15 cellular contexts compared by ENCODE assay signal in the genomic region with DNA sequence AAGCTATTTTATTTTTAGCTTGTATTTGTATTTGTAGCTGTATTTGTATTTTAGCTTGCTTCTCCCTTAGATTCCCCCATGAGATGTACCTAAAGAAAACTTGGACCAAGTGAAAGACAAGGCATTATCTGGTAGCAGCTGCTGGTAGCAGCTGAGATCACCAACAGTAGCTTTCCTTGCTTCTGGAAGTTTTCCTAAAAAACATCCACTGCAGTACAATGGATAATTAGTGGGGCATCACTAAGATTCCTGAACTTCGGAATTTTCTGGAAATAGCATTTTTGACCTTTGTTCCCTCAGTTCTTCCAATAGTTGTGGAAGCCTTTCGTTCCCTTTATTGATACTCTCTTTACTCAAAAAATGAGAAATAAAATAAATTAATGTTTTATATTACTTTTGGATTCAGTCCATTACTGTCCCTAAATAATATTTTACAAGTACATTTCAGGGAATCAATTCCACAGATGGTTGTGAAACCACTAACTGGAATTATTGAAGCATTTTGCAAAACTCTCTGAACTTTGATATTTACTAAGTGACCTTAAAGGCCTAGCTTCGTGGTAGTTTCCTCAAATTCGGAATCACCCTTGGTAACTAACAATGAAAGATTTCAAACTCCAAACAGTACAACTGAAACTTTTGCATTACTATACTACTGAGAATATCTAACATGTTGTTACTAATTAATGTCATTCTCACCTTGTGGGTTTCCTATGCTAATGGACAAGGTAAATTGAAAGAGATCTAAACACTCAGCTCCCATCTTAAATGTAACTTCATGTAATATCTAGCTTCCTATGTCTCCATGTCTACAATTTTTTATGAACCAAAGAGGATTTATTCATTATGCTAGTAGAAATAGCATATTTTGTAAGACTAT. TPM values are rescaled to one million over a fixed set of nuclear protein-coding genes. Genes with fewer than 3 reads are reported as not detected.
"Had no signal": no experiment of that assay in that cellular context is flagged by ENCODE, and none has a peak within 500 bp of the region (broad histone marks: within the 10 kb centered on the region; RNA-seq: fewer than 3 reads in every experiment).

No MANE protein-coding gene starts in this region.

RNA-seq across cellular contexts. Expression of gene CFHR1, which starts 30.3 kb away (rescaled TPM):
- total RNA-seq: activated CD4-positive, alpha-beta memory T cell treated with anti-CD3 and anti-CD28 coated beads, Interleukin-2, amount 10 ng/mL, durations not matched to agents 7 days and 5 days; activated CD4-positive, alpha-beta T cell treated with anti-CD3 and anti-CD28 coated beads for 36 hours; activated CD4-positive, alpha-beta T cell treated with anti-CD3 and anti-CD28 coated beads, Interleukin-2, amount 10 ng/mL, durations not matched to agents 7 days and 5 days; activated CD8-positive, alpha-beta memory T cell treated with anti-CD3 and anti-CD28 coated beads, Interleukin-2, amount 10 ng/mL, durations not matched to agents 7 days and 5 days; activated CD8-positive, alpha-beta T cell treated with anti-CD3 and anti-CD28 coated beads, Interleukin-2, amount 10 ng/mL, durations not matched to agents 7 days and 5 days; activated naive CD8-positive, alpha-beta T cell treated with anti-CD3 and anti-CD28 coated beads, Interleukin-2, amount 10 ng/mL, durations not matched to agents 7 days and 5 days; activated T-helper 2 cell treated with anti-CD3 and anti-CD28 coated beads, Interferon-gamma antibody, Interleukin-2, Interleukin-4, amounts not matched to agents 10 μg/mL and 5 μg/mL and 100 μg/mL, durations not matched to agents 14 hours and 24 hours and 36 hours; bronchial epithelial cell; cardiac muscle cell; T-helper 1 cell treated with Interleukin-12 subunit alpha and Interleukin-12 subunit beta and Interleukin-4 antibody, amounts not matched to agents 30 ng/mL and 1 ng/mL, for 36 hours; T-helper 17 cell; T-helper 2 cell treated with Interferon-gamma antibody and Interleukin-4, amounts not matched to agents 100 ng/mL and 5 ng/mL, for 36 hours had no signal
- polyA plus RNA-seq: cardiac muscle cell had no signal

RNA-seq across cellular contexts. Expression of gene CFHR4, which starts 38.0 kb away (rescaled TPM):
- total RNA-seq: activated CD4-positive, alpha-beta memory T cell treated with anti-CD3 and anti-CD28 coated beads, Interleukin-2, amount 10 ng/mL, durations not matched to agents 7 days and 5 days; activated CD4-positive, alpha-beta T cell treated with anti-CD3 and anti-CD28 coated beads for 36 hours; activated CD4-positive, alpha-beta T cell treated with anti-CD3 and anti-CD28 coated beads, Interleukin-2, amount 10 ng/mL, durations not matched to agents 7 days and 5 days; activated CD8-positive, alpha-beta memory T cell treated with anti-CD3 and anti-CD28 coated beads, Interleukin-2, amount 10 ng/mL, durations not matched to agents 7 days and 5 days; activated CD8-positive, alpha-beta T cell treated with anti-CD3 and anti-CD28 coated beads, Interleukin-2, amount 10 ng/mL, durations not matched to agents 7 days and 5 days; activated naive CD8-positive, alpha-beta T cell treated with anti-CD3 and anti-CD28 coated beads, Interleukin-2, amount 10 ng/mL, durations not matched to agents 7 days and 5 days; activated T-helper 2 cell treated with anti-CD3 and anti-CD28 coated beads, Interferon-gamma antibody, Interleukin-2, Interleukin-4, amounts not matched to agents 10 μg/mL and 5 μg/mL and 100 μg/mL, durations not matched to agents 14 hours and 24 hours and 36 hours; ascending aorta; bronchial epithelial cell; cardiac muscle cell; T-cell; T-helper 1 cell treated with Interleukin-12 subunit alpha and Interleukin-12 subunit beta and Interleukin-4 antibody, amounts not matched to agents 30 ng/mL and 1 ng/mL, for 36 hours; T-helper 17 cell; T-helper 2 cell treated with Interferon-gamma antibody and Interleukin-4, amounts not matched to agents 100 ng/mL and 5 ng/mL, for 36 hours had no signal
- polyA plus RNA-seq: adipose tissue, cardiac muscle cell had no signal
